8 cellular contexts compared by ENCODE assay signal in genomic region chr5:170254056-170254455, GRCh38. TPM values are rescaled to one million over a fixed set of nuclear protein-coding genes. Genes with fewer than 3 reads are reported as not detected.
DNase-seq lines count a peak whose midpoint lies in the region; ATAC-seq, FAIRE-seq and TF ChIP-seq lines count a peak whose summit lies in the region.

No MANE protein-coding gene starts in this region.

- 85 to 90% methylated on average over 8 of the region's 8 CpGs for WGBS in heart right ventricle, 2 donors

- TF ChIP-seq POLR2A in GM12891 (IDR thresholded peaks at IDR 0.05; ENCODE audit: low read depth, low read length) (no peak), breast epithelium (IDR thresholded peaks at IDR 0.05) (no peak)

- H3K9me3 ChIP-seq in PC-3 (ENCODE audit: low read length) (no peaks in the 10 kb centered on the region), breast epithelium (no peaks in the 10 kb centered on the region), heart right ventricle (no peaks in the 10 kb centered on the region), HAP-1 (no peaks in the 10 kb centered on the region)

- TF ChIP-seq CTCF in PC-3 (conservative IDR thresholded peaks at IDR 0.05; ENCODE audit: low read depth, low read length) (no peak), breast epithelium (IDR thresholded peaks at IDR 0.05) (no peak), heart right ventricle (IDR thresholded peaks at IDR 0.05) (no peak)

- H3K9ac ChIP-seq in PC-3 (ENCODE audit: low read length) = no peak overlapping the region

- no peak overlapping the region for H2AFZ ChIP-seq in PC-3 (ENCODE audit: low read length)

- no peaks in the 10 kb centered on the region for H3K36me3 ChIP-seq in PC-3 (ENCODE audit: low read depth, low read length)
- H3K36me3 ChIP-seq in breast epithelium = no peaks in the 10 kb centered on the region
- H3K36me3 ChIP-seq in heart right ventricle = peaks cover 0 to 100% (median 0%) of the 10 kb centered on the region in 9 donors
- H3K36me3 ChIP-seq in HAP-1 (replicated peaks) = no peaks in the 10 kb centered on the region

- peak; percentile 98 for ATAC-seq in HG02571 (IDR thresholded peaks at IDR 0.05; ENCODE audit: unreplicated experiment)
- peak; percentile 61 for ATAC-seq in PC-3
- no peak for ATAC-seq in heart right ventricle

- H3K9me2 ChIP-seq in PC-3 (replicated peaks; ENCODE audit: low read length) = no peaks in the 10 kb centered on the region

- H3K4me3 ChIP-seq in PC-3 (ENCODE audit: low read length) (no peak overlapping the region), breast epithelium (no peak overlapping the region), heart right ventricle (no peak overlapping the region), HAP-1 (no peak overlapping the region)

- intact Hi-C loops in PC-3 (cut with micrococcal nuclease) (no loop called here), breast epithelium (cut with DNase I; ENCODE audit: low total_unique reads) (no loop called here), heart right ventricle (cut with DNase I) (no loop called here)

- in situ Hi-C loops in HAP-1 (cut with MboI; ENCODE audit: low sequenced_read_pairs) = no loop called here

- CTCF ChIA-PET in PC-3 (lab: Charles Lee) = no interaction called here

- DNase-seq in GM12891 (ENCODE audit: insufficient read length, low spot score) (peak; percentile 33), PC-3 (peak; percentile 70), breast epithelium (ENCODE audit: low spot score in 2 of 2) (peak in 1 of 2 donors; percentile 67), heart right ventricle (no peak), epidermal melanocyte (ENCODE audit: insufficient read length, low spot score) (no peak), HAP-1 (ENCODE audit: low spot score in 2 of 2) (no peak)
- peak; percentile 12 to 52 (median 33) for DNase-seq in stimulated activated naive CD4-positive, alpha-beta T cell (lab: John Stamatoyannopoulos, UW)

- BruUV-seq in PC-3 (replicated peaks; lab: Mats Ljungman, UMichigan) = no TSS peak

- no peaks in the 10 kb centered on the region for H4K20me1 ChIP-seq in PC-3 (ENCODE audit: low read length)

- H3K4me1 ChIP-seq in PC-3 (ENCODE audit: insufficient read depth, low read length) = peaks cover 6% of the 10 kb centered on the region
- no peaks in the 10 kb centered on the region for H3K4me1 ChIP-seq in breast epithelium
- peaks cover 0 to 11% (median 0%) of the 10 kb centered on the region in 9 donors for H3K4me1 ChIP-seq in heart right ventricle
- H3K4me1 ChIP-seq in HAP-1 = peaks cover 7% of the 10 kb centered on the region; the same call in 1 of the 2 replicates

- H3K27me3 ChIP-seq in PC-3 (ENCODE audit: low read length) = peaks cover 56% of the 10 kb centered on the region
- no peaks in the 10 kb centered on the region for H3K27me3 ChIP-seq in breast epithelium
- peaks cover 0 to 10% (median 0%) of the 10 kb centered on the region in 7 donors for H3K27me3 ChIP-seq in heart right ventricle
- H3K27me3 ChIP-seq in HAP-1 (ENCODE audit: low read depth) = peaks cover 4% of the 10 kb centered on the region

- H3K79me2 ChIP-seq in PC-3 (ENCODE audit: low read length) = no peaks in the 10 kb centered on the region

- no peaks in the 10 kb centered on the region for H3F3A ChIP-seq in PC-3 (ENCODE audit: low read length, unreplicated experiment)

- POLR2A ChIA-PET in PC-3 (lab: Charles Lee; ENCODE audit: unreplicated experiment) = no interaction called here

- peak; percentile 94 for FAIRE-seq in GM12891 (lab: Jason Lieb, UNC)

- H3K4me2 ChIP-seq in PC-3 (ENCODE audit: low read length) = no peak overlapping the region

- peak overlapping the region; percentile 8; the same call in 1 of the 2 replicates for H3K27ac ChIP-seq in PC-3 (ENCODE audit: low read length)
- H3K27ac ChIP-seq in breast epithelium = peak overlapping the region; percentile 72 to 76
- no peak overlapping the region for H3K27ac ChIP-seq in heart right ventricle

TF ChIP-seq in GM12891, 5 proteins besides CTCF, POLR2A, EP300 and RAD21:
- peak; percentile 95 for TF ChIP-seq POU2F2 (IDR thresholded peaks at IDR 0.05; ENCODE audit: low read depth, low read length)
- TF ChIP-seq POLR2AphosphoS5 (IDR thresholded peaks at IDR 0.05; ENCODE audit: low read depth, low read length) = no peak
- TF ChIP-seq SPI1 (IDR thresholded peaks at IDR 0.05; ENCODE audit: low read depth, low read length) = no peak
- no peak for TF ChIP-seq PAX5 (IDR thresholded peaks at IDR 0.05; ENCODE audit: insufficient read depth, low read length, severe bottlenecking)
- TF ChIP-seq TAF1 (IDR thresholded peaks at IDR 0.05; ENCODE audit: low read depth, low read length) = no peak

RNA-seq across cellular contexts. Expression of gene C5orf58, which starts 21.3 kb away (rescaled TPM):
- 0.10 TPM for polyA plus RNA-seq in GM12891 (2012; ENCODE audit: low read depth, missing spikeins)
- not detected in 2 replicates for total RNA-seq in PC-3 (2014; rRNA removed)
- under 1 TPM in 2 of 3 donors, not detected in 1; 0.15 to 0.80 TPM for total RNA-seq in breast epithelium
- total RNA-seq in heart right ventricle = 1 to 10 TPM in 1 of 10 donors, under 1 TPM in 1, not detected in 8; 0.56 to 1.1 TPM
- not detected for polyA plus RNA-seq in heart right ventricle

RNA-seq across cellular contexts. Expression of gene LCP2, which starts 43.5 kb away (rescaled TPM):
- polyA plus RNA-seq in GM12891 (2012; ENCODE audit: low read depth, missing spikeins) = 31.4 TPM
- total RNA-seq in PC-3 (2014; rRNA removed) (not detected in 2 replicates), breast epithelium (10 to 100 TPM; 15.4 to 41.4 (median 21.8) TPM), heart right ventricle (10 to 100 TPM in 2 of 10 donors, 1 to 10 TPM in 8; 3.2 to 35.1 (median 4.6) TPM)
- 1 to 10 TPM; 2.7 to 5.2 TPM for polyA plus RNA-seq in heart right ventricle

Comparison
In these comparisons a context has a peak if more than half of its experiments do, and no peak if none do; other contexts are left out.
1. DNase-seq: peak in GM12891 (single experiment), PC-3 (single experiment) and stimulated activated naive CD4-positive, alpha-beta T cell (6 of 6); none in heart right ventricle (0 of 2), epidermal melanocyte (single experiment) and HAP-1 (0 of 2).
2. ATAC-seq: peak in HG02571 (single experiment) and PC-3 (single experiment); none in heart right ventricle (0 of 8).
3. H3K27ac ChIP-seq: peak in PC-3 (single experiment) and breast epithelium (2 of 2); none in heart right ventricle (0 of 10).